23 cellular contexts compared by ENCODE assay signal in genomic region chr1:166233750-166234366, GRCh38.
"Had no signal": no experiment of that assay in that cellular context is flagged by ENCODE, and none has a peak within 500 bp of the region (broad histone marks: within the 10 kb centered on the region; RNA-seq: fewer than 3 reads in every experiment).

No MANE protein-coding gene starts in this region.

- DNase-seq: activated CD4-positive, alpha-beta T cell treated with anti-CD3 and anti-CD28 coated beads for 48 hours; activated CD4-positive, alpha-beta T cell treated with anti-CD3 and anti-CD28 coated beads, Interleukin-2, amount 50 U/mL, for 4 hours; activated CD4-positive, CD25-positive, alpha-beta regulatory T cell treated with anti-CD3 and anti-CD28 coated beads, Interleukin-2, amount 50 U/mL, for 72 hours; activated CD8-positive, alpha-beta memory T cell treated with anti-CD3 and anti-CD28 coated beads, Interleukin-2, amount 50 U/mL, for 48 hours; activated CD8-positive, alpha-beta T cell treated with anti-CD3 and anti-CD28 coated beads, Interleukin-2, amount 10 ng/mL, durations not matched to agents 7 days and 5 days; activated naive CD4-positive, alpha-beta T cell treated with anti-CD3 and anti-CD28 coated beads, Interleukin-2, amount 50 U/mL, for 16 hours; activated naive CD8-positive, alpha-beta T cell treated with anti-CD3 and anti-CD28 coated beads, Interleukin-2, amount 10 ng/mL, durations not matched to agents 7 days and 5 days; activated T-cell treated with anti-CD3 and anti-CD28 coated beads, Interleukin-2, amount 50 U/mL, for 1 hour; adrenal gland; anterior cingulate cortex; MG63; MV-4-11; NCI-H1092 treated with DMSO at 0.1 percent for 48 hours; NCI-H1417 treated with DMSO at 0.1 percent for 48 hours; NCI-H1694; NCI-H2029; NCI-H2107; NCI-H510A treated with DMSO at 0.1 percent for 48 hours; NCI-H69; PC-3; SHP77 had no signal

- H3K27me3 ChIP-seq: adrenal gland had no signal

- FAIRE-seq: RCC 7860 had no signal

- H3K4me3 ChIP-seq: adrenal gland, MG63 had no signal

- H3K36me3 ChIP-seq: adrenal gland, MG63 had no signal

- H3K9me3 ChIP-seq: adrenal gland, MG63 had no signal

- H3K4me1 Mint-ChIP-seq: activated naive CD8-positive, alpha-beta T cell treated with anti-CD3 and anti-CD28 coated beads, Interleukin-2, amount 10 ng/mL, durations not matched to agents 7 days and 5 days had no signal

- H3K27me3 Mint-ChIP-seq: activated naive CD8-positive, alpha-beta T cell treated with anti-CD3 and anti-CD28 coated beads, Interleukin-2, amount 10 ng/mL, durations not matched to agents 7 days and 5 days had no signal

- ATAC-seq: activated CD8-positive, alpha-beta T cell treated with anti-CD3 and anti-CD28 coated beads, Interleukin-2, amount 10 ng/mL, durations not matched to agents 7 days and 5 days; PC-3 had no signal

- H3K4me3 Mint-ChIP-seq: activated CD8-positive, alpha-beta T cell treated with anti-CD3 and anti-CD28 coated beads, Interleukin-2, amount 10 ng/mL, durations not matched to agents 7 days and 5 days; activated naive CD8-positive, alpha-beta T cell treated with anti-CD3 and anti-CD28 coated beads, Interleukin-2, amount 10 ng/mL, durations not matched to agents 7 days and 5 days; T-helper 1 cell treated with Interleukin-12 subunit alpha and Interleukin-12 subunit beta and Interleukin-4 antibody, amounts not matched to agents 30 μg/mL and 1 μg/mL, for 36 hours had no signal

- H3K4me1 ChIP-seq: adrenal gland had no signal

- H3K27ac Mint-ChIP-seq: activated CD8-positive, alpha-beta T cell treated with anti-CD3 and anti-CD28 coated beads, Interleukin-2, amount 10 ng/mL, durations not matched to agents 7 days and 5 days; activated naive CD8-positive, alpha-beta T cell treated with anti-CD3 and anti-CD28 coated beads, Interleukin-2, amount 10 ng/mL, durations not matched to agents 7 days and 5 days; T-helper 1 cell treated with Interleukin-12 subunit alpha and Interleukin-12 subunit beta and Interleukin-4 antibody, amounts not matched to agents 30 μg/mL and 1 μg/mL, for 36 hours had no signal

- H3K36me3 Mint-ChIP-seq: activated naive CD8-positive, alpha-beta T cell treated with anti-CD3 and anti-CD28 coated beads, Interleukin-2, amount 10 ng/mL, durations not matched to agents 7 days and 5 days had no signal

- H3K27ac ChIP-seq: adrenal gland had no signal
